Comparison of ENCODE assay signal across 26 cellular contexts in the genomic region with DNA sequence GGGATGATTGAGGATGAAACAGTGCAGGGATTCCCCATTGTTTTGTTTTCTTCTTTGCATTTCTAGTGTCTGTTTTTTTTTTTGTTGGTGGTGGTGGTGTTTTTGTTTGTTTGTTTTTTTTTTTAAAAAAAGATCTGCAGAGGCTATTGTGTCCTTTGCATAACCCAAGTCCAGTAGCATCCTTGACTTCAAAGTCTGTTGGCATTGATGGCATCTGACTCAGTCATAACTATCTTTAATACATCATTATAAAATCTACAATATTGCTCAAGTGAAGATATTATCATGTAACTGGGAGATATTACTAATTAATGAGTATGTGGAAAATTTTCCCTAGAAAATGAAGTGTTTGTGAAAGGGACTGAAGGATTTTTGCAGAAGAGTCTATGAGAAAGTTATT.
"Had no signal": no experiment of that assay in that cellular context is flagged by ENCODE, and none has a peak within 500 bp of the region (broad histone marks: within the 10 kb centered on the region; RNA-seq: fewer than 3 reads in every experiment).

No MANE protein-coding gene starts in this region.

- H3K4me1 ChIP-seq: left lung, right lobe of liver, testis, transverse colon, upper lobe of right lung had no signal

- ATAC-seq: left colon; left lung; mucosa of descending colon; naive thymus-derived CD4-positive, alpha-beta T cell; natural killer cell treated with Interleukin-12 subunit alpha and Interleukin-12 subunit beta and Interleukin-15 and Interleukin-18, amount 100 ng/mL, for 72 hours; right lobe of liver; stimulated activated naive B cell treated with anti-CD40 and anti-IgM and Interleukin-4, amounts not matched to agents 10 μg/mL and 1 μg/mL and 100 μg/mL, for 72 hours; stimulated activated naive CD8-positive, alpha-beta T cell treated with anti-CD3 and anti-CD28 coated beads, Interleukin-15, Interleukin-2, amounts not matched to agents 100 U/mL and 50 U/mL, for 24 hours had no signal

- H3K27ac Mint-ChIP-seq: naive thymus-derived CD4-positive, alpha-beta T cell; natural killer cell treated with Interleukin-12 subunit alpha and Interleukin-12 subunit beta and Interleukin-15 and Interleukin-18, amount 100 ng/mL, for 72 hours; stimulated activated naive B cell treated with anti-CD40 and anti-IgM and Interleukin-4, amounts not matched to agents 10 μg/mL and 1 μg/mL and 100 μg/mL, for 72 hours had no signal

- H3K36me3 ChIP-seq: left lung, ovary, right lobe of liver, stomach, thyroid gland, transverse colon, upper lobe of right lung had no signal

- H3K27ac ChIP-seq: ovary, right lobe of liver, testis, transverse colon, upper lobe of right lung had no signal

- H3K9me3 ChIP-seq: mucosa of descending colon, ovary, right lobe of liver, testis, thyroid gland, transverse colon, upper lobe of right lung had no signal

- H3K27me3 ChIP-seq: heart right ventricle, hepatocyte, left lung, ovary, right lobe of liver, stomach, testis, thyroid gland, transverse colon, upper lobe of right lung had no signal

- H3K4me3 ChIP-seq: heart right ventricle, hepatocyte, left lung, lung, mucosa of descending colon, ovary, right lobe of liver, stomach, testis, thyroid gland, transverse colon, upper lobe of right lung had no signal

- H3K4me3 Mint-ChIP-seq: naive thymus-derived CD4-positive, alpha-beta T cell; natural killer cell treated with Interleukin-12 subunit alpha and Interleukin-12 subunit beta and Interleukin-15 and Interleukin-18, amount 100 ng/mL, for 72 hours; stimulated activated naive B cell treated with anti-CD40 and anti-IgM and Interleukin-4, amounts not matched to agents 10 μg/mL and 1 μg/mL and 100 μg/mL, for 72 hours had no signal

- H3K27me3 Mint-ChIP-seq: natural killer cell treated with Interleukin-12 subunit alpha and Interleukin-12 subunit beta and Interleukin-15 and Interleukin-18, amount 100 ng/mL, for 72 hours; progenitor cell of endocrine pancreas; stimulated activated naive B cell treated with anti-CD40 and anti-IgM and Interleukin-4, amounts not matched to agents 10 μg/mL and 1 μg/mL and 100 μg/mL, for 72 hours had no signal

- H2AFZ ChIP-seq: hepatocyte had no signal

- H3K36me3 Mint-ChIP-seq: natural killer cell treated with Interleukin-12 subunit alpha and Interleukin-12 subunit beta and Interleukin-15 and Interleukin-18, amount 100 ng/mL, for 72 hours; stimulated activated naive B cell treated with anti-CD40 and anti-IgM and Interleukin-4, amounts not matched to agents 10 μg/mL and 1 μg/mL and 100 μg/mL, for 72 hours had no signal

- H3K4me1 Mint-ChIP-seq: naive thymus-derived CD4-positive, alpha-beta T cell; stimulated activated naive B cell treated with anti-CD40 and anti-IgM and Interleukin-4, amounts not matched to agents 10 μg/mL and 1 μg/mL and 100 μg/mL, for 72 hours had no signal

- DNase-seq: heart right ventricle; kidney glomerular epithelial cell; left colon; left lung; mesendoderm; midbrain; mucosa of descending colon; naive thymus-derived CD4-positive, alpha-beta T cell; ovary; retina; right lobe of liver; stimulated activated CD4-positive, alpha-beta T cell treated with anti-CD3 and anti-CD28 coated beads, Interleukin-12 subunit alpha, Interleukin-12 subunit beta, amount 100 ng/mL, for 4 hours; stimulated activated CD4-positive, alpha-beta T cell treated with anti-CD3 and anti-CD28 coated beads, Interleukin-15, amount 100 ng/mL, for 24 hours; stimulated activated CD4-positive, alpha-beta T cell treated with anti-CD3 and anti-CD28 coated beads, Interleukin-2, amount 100 ng/mL, for 24 hours; stimulated activated CD4-positive, alpha-beta T cell treated with anti-CD3 and anti-CD28 coated beads, Interleukin-4, amount 100 ng/mL, for 1 hour; stimulated activated naive B cell treated with anti-CD40 and anti-IgM and Interleukin-4, amounts not matched to agents 10 μg/mL and 1 μg/mL and 100 μg/mL, for 72 hours; stimulated activated naive CD8-positive, alpha-beta T cell treated with anti-CD3 and anti-CD28 coated beads, Interleukin-15, Interleukin-2, amounts not matched to agents 100 U/mL and 50 U/mL, for 24 hours; stomach; testis; thyroid gland; transverse colon; upper lobe of right lung had no signal
